ENCODE assay signal across 9 cellular contexts in the genomic region with DNA sequence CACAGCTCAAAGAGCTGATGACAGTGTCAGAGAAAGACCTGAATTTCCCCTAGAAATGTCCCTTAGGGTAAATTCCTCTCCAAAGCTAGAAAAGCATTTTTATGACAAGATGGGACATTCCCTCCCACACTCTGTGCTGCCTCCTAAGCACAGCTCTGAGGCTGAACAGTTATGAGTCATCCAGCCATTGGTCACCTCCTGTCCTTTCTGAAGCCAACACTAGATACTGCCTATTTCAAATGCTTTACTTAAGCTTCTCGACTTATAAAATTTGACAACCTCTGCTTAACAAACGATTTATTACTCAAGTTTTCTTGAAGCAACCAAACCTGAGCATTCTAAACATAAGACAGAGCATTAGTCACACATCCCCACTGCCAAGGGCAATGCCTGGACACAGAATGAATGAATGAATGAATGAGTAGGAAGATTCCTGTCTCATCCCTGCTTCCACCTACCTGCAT. TPM values are rescaled to one million over a fixed set of nuclear protein-coding genes. Genes with fewer than 3 reads are reported as not detected.
DNase-seq lines count a peak whose midpoint lies in the region; ATAC-seq and TF ChIP-seq lines count a peak whose summit lies in the region.
"Had no signal": no experiment of that assay in that cellular context is flagged by ENCODE, and none has a peak within 500 bp of the region (broad histone marks: within the 10 kb centered on the region; RNA-seq: fewer than 3 reads in every experiment).

No MANE protein-coding gene starts in this region.

- H3K79me2 ChIP-seq in PC-3 (ENCODE audit: low read length) (no peaks in the 10 kb centered on the region), OCI-LY7 (ENCODE audit: insufficient read depth, low read depth, low read length) (no peaks in the 10 kb centered on the region)

- H3K27me3 ChIP-seq in PC-3 (ENCODE audit: low read length) (no peaks in the 10 kb centered on the region), left lung (no peaks in the 10 kb centered on the region)
- H3K27me3 ChIP-seq: Peyer's patch had no signal

- CTCF ChIA-PET in PC-3 (lab: Charles Lee) (no interaction called here), OCI-LY7 (lab: Charles Lee; ENCODE audit: unreplicated experiment) (no interaction called here)

- DNase-seq in PC-3 (peak; percentile 83), left lung (no peak), hippocampal formation (lab: John Stamatoyannopoulos, UW) (no peak), dedifferentiated amniotic fluid mesenchymal stem cell (ENCODE audit: extremely low spot score) (no peak), NCI-H187 (lab: John Stamatoyannopoulos, UW) (no peak), OCI-LY7 (ENCODE audit: low spot score) (no peak)

- POLR2A ChIA-PET in PC-3 (lab: Charles Lee; ENCODE audit: unreplicated experiment) = no interaction called here
- POLR2A ChIA-PET in OCI-LY7 (lab: Charles Lee) = interaction anchor here (0.8 kb wide), 1 partner anchor 13 kb away, joined by 3 read pairs; no protein-coding TSS in a partner anchor

- H3K27ac ChIP-seq in PC-3 (ENCODE audit: low read length) (peak overlapping the region; percentile 29), left lung (no peak overlapping the region), OCI-LY7 (ENCODE audit: low read depth, low read length, poor library complexity, severe bottlenecking) (no peak overlapping the region)

- TF ChIP-seq CTCF in PC-3 (conservative IDR thresholded peaks at IDR 0.05; ENCODE audit: low read depth, low read length) (no peak), left lung (IDR thresholded peaks at IDR 0.05) (no peak), OCI-LY7 (conservative IDR thresholded peaks at IDR 0.05; ENCODE audit: low read length) (no peak)

- H3K9me3 ChIP-seq in PC-3 (ENCODE audit: low read length) (no peaks in the 10 kb centered on the region), left lung (no peaks in the 10 kb centered on the region), OCI-LY7 (ENCODE audit: low read length) (no peaks in the 10 kb centered on the region)
- H3K9me3 ChIP-seq: Peyer's patch had no signal

- H3K4me3 ChIP-seq in PC-3 (ENCODE audit: low read length) = no peak overlapping the region
- no peak overlapping the region for H3K4me3 ChIP-seq in left lung
- no peak overlapping the region for H3K4me3 ChIP-seq in OCI-LY7 (ENCODE audit: low read depth, low read length, poor library complexity, severe bottlenecking)
- H3K4me3 ChIP-seq: Peyer's patch had no signal

- intact Hi-C loops in PC-3 (cut with micrococcal nuclease) (loop anchor here (5.0 kb wide), 2 partner anchors 33 to 73 kb away; partner anchors contain the start of gene B4GALT6), left lung (cut with DNase I) (no loop called here), OCI-LY7 (cut with micrococcal nuclease; ENCODE audit: unreplicated experiment) (no loop called here)

- BruUV-seq in PC-3 (replicated peaks; lab: Mats Ljungman, UMichigan) (no TSS peak), OCI-LY7 (replicated peaks; lab: Mats Ljungman, UMichigan) (no TSS peak)

- H3K36me3 ChIP-seq in PC-3 (ENCODE audit: low read depth, low read length) (no peaks in the 10 kb centered on the region), left lung (no peaks in the 10 kb centered on the region), OCI-LY7 (ENCODE audit: insufficient read depth, low read length) (no peaks in the 10 kb centered on the region)
- H3K36me3 ChIP-seq: Peyer's patch had no signal

- H3K9me2 ChIP-seq in PC-3 (replicated peaks; ENCODE audit: low read length) (no peaks in the 10 kb centered on the region), OCI-LY7 (ENCODE audit: insufficient read depth, low read length) (no peaks in the 10 kb centered on the region)

- no peaks in the 10 kb centered on the region for H3F3A ChIP-seq in PC-3 (ENCODE audit: low read length, unreplicated experiment)

- H3K4me2 ChIP-seq in PC-3 (ENCODE audit: low read length) (0 out of 2 replicates have a peak overlapping the region, but pooled peaks have one; percentile 11), OCI-LY7 (ENCODE audit: low read length) (no peak overlapping the region)

- no peaks in the 10 kb centered on the region for H4K20me1 ChIP-seq in PC-3 (ENCODE audit: low read length)
- H4K20me1 ChIP-seq in OCI-LY7 (ENCODE audit: insufficient read depth, low read length) = no peaks in the 10 kb centered on the region

- H3K4me1 ChIP-seq in PC-3 (ENCODE audit: insufficient read depth, low read length) (peaks cover 51% of the 10 kb centered on the region), left lung (no peaks in the 10 kb centered on the region), OCI-LY7 (ENCODE audit: insufficient read depth, low read length, poor library complexity, severe bottlenecking) (peaks cover 22% of the 10 kb centered on the region)

- ATAC-seq in GM18870 (IDR thresholded peaks at IDR 0.05; ENCODE audit: unreplicated experiment) = peak; percentile 71
- peak; percentile 81 for ATAC-seq in HG02759 (IDR thresholded peaks at IDR 0.05; ENCODE audit: unreplicated experiment)
- peak; percentile 98 for ATAC-seq in PC-3
- ATAC-seq in left lung = peak; percentile 77

- no peak overlapping the region for H3K9ac ChIP-seq in PC-3 (ENCODE audit: low read length)

- H2AFZ ChIP-seq in PC-3 (ENCODE audit: low read length) (no peak overlapping the region), OCI-LY7 (ENCODE audit: low read length) (no peak overlapping the region)

RNA-seq across cellular contexts. Expression of gene B4GALT6, which starts 35.4 kb away (rescaled TPM):
- total RNA-seq in PC-3 (2014; rRNA removed) (1.4 and 2.4 TPM in 2 replicates), left lung (1 to 10 TPM; 4.6 to 5.7 TPM), OCI-LY7 (2022) (16.4 and 22.8 TPM in 2 replicates)
- 5.5 and 7.2 TPM in 2 replicates for total RNA-seq in OCI-LY7 (2014; rRNA removed; shearing (Covaris generic))

RNA-seq across cellular contexts. Expression of gene TTR, which starts 57.3 kb away (rescaled TPM):
- not detected in 2 replicates for total RNA-seq in PC-3 (2014; rRNA removed)
- total RNA-seq in left lung = not detected
- total RNA-seq in OCI-LY7 (2014; rRNA removed; shearing (Covaris generic)) = not detected in 2 replicates
- total RNA-seq in OCI-LY7 (2022) = not detected in 2 replicates
